ENCODE assay signal across 20 cellular contexts in genomic region chr1:234729566-234729965, GRCh38.
A peak's percentile ranks its signal among the peaks of the same experiment; 100 is the strongest.
DNase-seq lines count a peak whose midpoint lies in the region; ATAC-seq and TF ChIP-seq lines count a peak whose summit lies in the region.
"Had no signal": no experiment of that assay in that cellular context is flagged by ENCODE, and none has a peak within 500 bp of the region (broad histone marks: within the 10 kb centered on the region; RNA-seq: fewer than 3 reads in every experiment).

No MANE protein-coding gene starts in this region.

- peaks cover 4 to 10% of the 10 kb centered on the region in 2 donors for H3K36me3 Mint-ChIP-seq in CD14-positive monocyte
- peaks cover 29% of the 10 kb centered on the region for H3K36me3 Mint-ChIP-seq in activated CD4-positive, alpha-beta memory T cell treated with anti-CD3 and anti-CD28 coated beads, Interleukin-2, amount 10 ng/mL, durations not matched to agents 7 days and 5 days (ENCODE audit: low read depth)

- no peak for ATAC-seq in HG03135 (IDR thresholded peaks at IDR 0.05; ENCODE audit: unreplicated experiment)
- no peak for ATAC-seq in HG03442 (IDR thresholded peaks at IDR 0.05; ENCODE audit: unreplicated experiment)
- ATAC-seq: foreskin keratinocyte, left lung, SK-N-SH treated with all-trans-retinoic acid at 6 μM for 48 hours had no signal

- H3K9me3 ChIP-seq in hepatocyte (ENCODE audit: low read depth), result no peaks in the 10 kb centered on the region
- H3K9me3 ChIP-seq: BE2C, left lung had no signal

- POLR2A ChIA-PET in activated CD4-positive, alpha-beta memory T cell treated with anti-CD3 and anti-CD28 coated beads, Interleukin-2, amount 10 ng/mL, durations not matched to agents 7 days and 5 days (lab: Charles Lee), result no interaction called here

- WGBS in hepatocyte (ENCODE audit: low lambda C conversion rate, missing lambda C conversion rate), result 93% methylated on average over 7 of the region's 7 CpGs

- H3K27ac ChIP-seq in hepatocyte, result no peak overlapping the region
- H3K27ac ChIP-seq: foreskin keratinocyte, HL-60, left lung, PC-9, VCaP had no signal

- H3K4me1 Mint-ChIP-seq in CD14-positive monocyte, result peaks cover 80% of the 10 kb centered on the region
- H3K4me1 Mint-ChIP-seq in activated CD4-positive, alpha-beta memory T cell treated with anti-CD3 and anti-CD28 coated beads, Interleukin-2, amount 10 ng/mL, durations not matched to agents 7 days and 5 days, result peaks cover 82% of the 10 kb centered on the region

- H3K79me2 ChIP-seq in hepatocyte, result no peaks in the 10 kb centered on the region

- H3K4me3 Mint-ChIP-seq in CD14-positive monocyte, result no peak overlapping the region
- H3K4me3 Mint-ChIP-seq in activated CD4-positive, alpha-beta memory T cell treated with anti-CD3 and anti-CD28 coated beads, Interleukin-2, amount 10 ng/mL, durations not matched to agents 7 days and 5 days, result no peak overlapping the region

- CTCF ChIA-PET in activated CD4-positive, alpha-beta memory T cell treated with anti-CD3 and anti-CD28 coated beads, Interleukin-2, amount 10 ng/mL, durations not matched to agents 7 days and 5 days (lab: Charles Lee), result no interaction called here

- no peaks in the 10 kb centered on the region for H3K36me3 ChIP-seq in hepatocyte (replicated peaks; ENCODE audit: insufficient read depth, low read depth)
- H3K36me3 ChIP-seq: BE2C, left lung had no signal

- peaks cover 54% of the 10 kb centered on the region for H3K4me1 ChIP-seq in hepatocyte (ENCODE audit: insufficient read depth)

- H4K20me1 ChIP-seq in hepatocyte (ENCODE audit: insufficient read depth, poor library complexity, severe bottlenecking), result no peaks in the 10 kb centered on the region

- no peak overlapping the region for H3K4me2 ChIP-seq in hepatocyte
- H3K4me2 ChIP-seq: PC-9 had no signal

- H3K27me3 ChIP-seq in hepatocyte, result no peaks in the 10 kb centered on the region
- H3K27me3 ChIP-seq: BE2C, foreskin keratinocyte, left lung had no signal

- H3K9me3 Mint-ChIP-seq in CD14-positive monocyte, result peaks cover 0 to 4% (median 0%) of the 10 kb centered on the region in 7 donors
- H3K9me3 Mint-ChIP-seq in activated CD4-positive, alpha-beta memory T cell treated with anti-CD3 and anti-CD28 coated beads, Interleukin-2, amount 10 ng/mL, durations not matched to agents 7 days and 5 days, result no peaks in the 10 kb centered on the region

- no peaks in the 10 kb centered on the region for H3K9me2 ChIP-seq in hepatocyte (replicated peaks; ENCODE audit: insufficient read depth)

- DNase-seq in CD14-positive monocyte (ENCODE audit: low spot score) (no peak), Daoy (ENCODE audit: low read depth) (peak; percentile 51), fibroblast of the aortic adventitia (ENCODE audit: low read depth) (peak; percentile 69), posterior vena cava (ENCODE audit: low spot score) (no peak), hepatocyte (ENCODE audit: low spot score) (no peak)
- no peak for DNase-seq in activated CD4-positive, alpha-beta memory T cell treated with anti-CD3 and anti-CD28 coated beads, Interleukin-2, amount 10 ng/mL, durations not matched to agents 7 days and 5 days
- DNase-seq: BE2C; foreskin keratinocyte; left lung; NCI-H1092 treated with DMSO at 0.1 percent for 48 hours; NCI-H69; PC-9; posterior cingulate gyrus; stimulated activated CD4-positive, alpha-beta T cell treated with anti-CD3 and anti-CD28 coated beads, Interleukin-12 subunit alpha, Interleukin-12 subunit beta, amount 100 ng/mL, for 4 hours; stimulated activated naive CD4-positive, alpha-beta T cell treated with Interleukin-2 at 50 U/mL for 16 hours had no signal

- H3K27me3 Mint-ChIP-seq in CD14-positive monocyte (ENCODE audit: low read depth in 3 of 3), result peaks cover 0 to 2% (median 0%) of the 10 kb centered on the region in 3 donors
- no peaks in the 10 kb centered on the region for H3K27me3 Mint-ChIP-seq in activated CD4-positive, alpha-beta memory T cell treated with anti-CD3 and anti-CD28 coated beads, Interleukin-2, amount 10 ng/mL, durations not matched to agents 7 days and 5 days

- intact Hi-C loops in CD14-positive monocyte (cut with micrococcal nuclease), result loop anchor here (5.0 to 10.0 kb wide), 4 partner anchors 43 to 345 kb away; no protein-coding TSS in a partner anchor
- intact Hi-C loops in posterior vena cava (cut with DNase I), result loop anchor here (10.0 kb wide), 4 partner anchors 195 to 355 kb away; no protein-coding TSS in a partner anchor

- H2AFZ ChIP-seq in hepatocyte, result no peak overlapping the region
- H2AFZ ChIP-seq: PC-9 had no signal

- H3K4me3 ChIP-seq in fibroblast of the aortic adventitia (ENCODE audit: low read depth, low read length) (no peak overlapping the region), hepatocyte (no peak overlapping the region)
- H3K4me3 ChIP-seq: left lung, PC-9 had no signal

- TF ChIP-seq CTCF in CD14-positive monocyte (IDR thresholded peaks at IDR 0.05) (no peak), fibroblast of the aortic adventitia (IDR thresholded peaks at IDR 0.05; ENCODE audit: insufficient read depth, low read length) (no peak), hepatocyte (IDR thresholded peaks at IDR 0.05; ENCODE audit: poor library complexity) (no peak)

- H3K27ac Mint-ChIP-seq in CD14-positive monocyte, result peak overlapping the region in 4 of 7 donors; percentile 63 to 94 (median 74)
- peak overlapping the region; percentile 92 for H3K27ac Mint-ChIP-seq in activated CD4-positive, alpha-beta memory T cell treated with anti-CD3 and anti-CD28 coated beads, Interleukin-2, amount 10 ng/mL, durations not matched to agents 7 days and 5 days

Comparison
In these comparisons a context has a peak if more than half of its experiments do, and no peak if none do; other contexts are left out.
1. DNase-seq: peak in Daoy (single experiment) and fibroblast of the aortic adventitia (single experiment); none in CD14-positive monocyte (single experiment), activated CD4-positive, alpha-beta memory T cell treated with anti-CD3 and anti-CD28 coated beads, Interleukin-2, amount 10 ng/mL, durations not matched to agents 7 days and 5 days (single experiment), posterior vena cava (single experiment) and hepatocyte (single experiment).